ENCODE assay signal across 24 cellular contexts in the genomic region with DNA sequence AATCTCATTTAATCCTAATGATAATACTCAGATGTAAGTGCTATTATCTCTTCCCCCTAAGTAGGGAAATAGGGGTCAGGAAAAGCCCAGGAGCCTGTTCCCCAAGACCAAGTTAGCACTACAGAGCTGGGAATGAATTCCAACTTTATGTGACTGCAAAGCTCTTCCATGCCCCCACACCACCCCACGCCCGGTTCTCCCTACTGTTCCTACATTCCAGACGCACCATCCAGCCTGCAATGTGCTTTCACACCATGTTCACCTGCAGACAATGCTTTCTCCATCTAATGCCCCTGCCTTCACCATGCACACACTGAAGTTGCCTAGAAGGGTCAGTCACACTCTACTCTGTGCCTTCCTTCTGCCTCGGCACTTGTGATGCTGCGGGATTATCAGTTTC. TPM values are rescaled to one million over a fixed set of nuclear protein-coding genes. Genes with fewer than 3 reads are reported as not detected.
"Had no signal": no experiment of that assay in that cellular context is flagged by ENCODE, and none has a peak within 500 bp of the region (broad histone marks: within the 10 kb centered on the region; RNA-seq: fewer than 3 reads in every experiment).

No MANE protein-coding gene starts in this region.

- H3K9me3 ChIP-seq: left lung, testis, upper lobe of right lung had no signal

- DNase-seq: activated CD4-positive, alpha-beta T cell treated with anti-CD3 and anti-CD28 coated beads, Interleukin-2, amount 10 ng/mL, durations not matched to agents 7 days and 5 days; activated CD4-positive, CD25-positive, alpha-beta regulatory T cell treated with anti-CD3 and anti-CD28 coated beads, Interleukin-2, amount 50 U/mL, for 72 hours; activated CD8-positive, alpha-beta memory T cell treated with anti-CD3 and anti-CD28 coated beads, Interleukin-2, amount 10 ng/mL, durations not matched to agents 7 days and 5 days; activated CD8-positive, alpha-beta T cell treated with anti-CD3 and anti-CD28 coated beads for 36 hours; activated effector memory CD4-positive, alpha-beta T cell treated with anti-CD3 and anti-CD28 coated beads, Interleukin-2, amount 50 U/mL, for 16 hours; activated naive CD4-positive, alpha-beta T cell treated with anti-CD3 and anti-CD28 coated beads, Interleukin-2, amount 10 ng/mL, durations not matched to agents 7 days and 5 days; activated T-cell treated with anti-CD3 and anti-CD28 coated beads for 4 hours; amygdala; cortex of kidney; effector CD4-positive, alpha-beta T cell; foreskin fibroblast; kidney glomerular epithelial cell; left lung; mammary epithelial cell; stimulated activated CD4-positive, alpha-beta T cell treated with anti-CD3 and anti-CD28 coated beads, Interleukin-4, amount 100 ng/mL, for 1 hour; stimulated activated naive CD4-positive, alpha-beta T cell; testis; upper lobe of right lung had no signal

- H3K9ac ChIP-seq: parathyroid adenoma had no signal

- H3K27me3 ChIP-seq: hepatocyte, left lung, testis, upper lobe of right lung had no signal

- H3K4me3 ChIP-seq: hepatocyte, left lung, testis, upper lobe of right lung had no signal

- H3K4me1 ChIP-seq: left lung, parathyroid adenoma had no signal

- FAIRE-seq: bronchial epithelial cell, endometrium had no signal

- H3K36me3 ChIP-seq: left lung, upper lobe of right lung had no signal

- H3K4me2 ChIP-seq: hepatocyte had no signal

- ATAC-seq: activated CD8-positive, alpha-beta memory T cell treated with anti-CD3 and anti-CD28 coated beads, Interleukin-2, amount 10 ng/mL, durations not matched to agents 7 days and 5 days; activated CD8-positive, alpha-beta T cell treated with anti-CD3 and anti-CD28 coated beads for 36 hours; left lung; natural killer cell treated with Interleukin-12 subunit alpha and Interleukin-12 subunit beta and Interleukin-15 and Interleukin-18, amount 100 ng/mL, for 72 hours; upper lobe of right lung had no signal

- H3K27ac ChIP-seq: hepatocyte, left lung, parathyroid adenoma, testis, upper lobe of right lung had no signal

- H3K79me2 ChIP-seq: parathyroid adenoma had no signal

- H2AFZ ChIP-seq: hepatocyte, parathyroid adenoma had no signal

RNA-seq across cellular contexts. Expression of gene SORBS2, which starts 14.4 kb away (rescaled TPM):
- total RNA-seq: activated CD4-positive, alpha-beta T cell treated with anti-CD3 and anti-CD28 coated beads, Interleukin-2, amount 10 ng/mL, durations not matched to agents 7 days and 5 days; activated CD8-positive, alpha-beta memory T cell treated with anti-CD3 and anti-CD28 coated beads, Interleukin-2, amount 10 ng/mL, durations not matched to agents 7 days and 5 days; activated CD8-positive, alpha-beta T cell treated with anti-CD3 and anti-CD28 coated beads for 36 hours; natural killer cell treated with Interleukin-12 subunit alpha and Interleukin-12 subunit beta and Interleukin-15 and Interleukin-18, amount 100 ng/mL, for 72 hours; T-helper 2 cell treated with Interferon-gamma antibody and Interleukin-4, amounts not matched to agents 100 ng/mL and 5 ng/mL, for 36 hours had no signal
